In genomic region chr1:66450043-66450514, GRCh38 we compare ENCODE assay signal across 18 cellular contexts.
DNase-seq lines count a peak whose midpoint lies in the region; ATAC-seq and TF ChIP-seq lines count a peak whose summit lies in the region.
"Had no signal": no experiment of that assay in that cellular context is flagged by ENCODE, and none has a peak within 500 bp of the region (broad histone marks: within the 10 kb centered on the region; RNA-seq: fewer than 3 reads in every experiment).

No MANE protein-coding gene starts in this region.

- H3K4me1 ChIP-seq in right atrium auricular region (peaks cover 0 to 35% of the 10 kb centered on the region in 2 donors), smooth muscle cell (ENCODE audit: low read depth) (no peaks in the 10 kb centered on the region)

- H3K9me3 Mint-ChIP-seq in chondrocyte (ENCODE audit: low read depth): peaks cover 4% of the 10 kb centered on the region
- H3K9me3 Mint-ChIP-seq: H9, memory B cell had no signal

- H3K27ac ChIP-seq in right atrium auricular region (peak overlapping the region; percentile 50 to 73), smooth muscle cell (ENCODE audit: low read depth) (no peak overlapping the region)
- H3K27ac ChIP-seq: brain microvascular endothelial cell had no signal

- no peaks in the 10 kb centered on the region for H3K79me2 ChIP-seq in smooth muscle cell (ENCODE audit: low read depth)

- H3K4me3 ChIP-seq in right atrium auricular region (no peak overlapping the region), smooth muscle cell (no peak overlapping the region)

- no peaks in the 10 kb centered on the region for H3F3A ChIP-seq in smooth muscle cell (ENCODE audit: low read depth)

- DNase-seq in HCEC 1CT (peak; percentile 6), chondrocyte (ENCODE audit: low spot score) (no peak), right atrium auricular region (ENCODE audit: low spot score) (no peak), smooth muscle cell (lab: John Stamatoyannopoulos, UW; ENCODE audit: unreplicated experiment) (no peak), SW 1271 (lab: John Stamatoyannopoulos, UW) (no peak), NCI-H2081 (lab: John Stamatoyannopoulos, UW) (no peak), omental fat pad (ENCODE audit: low spot score) (no peak)
- DNase-seq: activated naive CD4-positive, alpha-beta T cell treated with anti-CD3 and anti-CD28 coated beads, Interleukin-2, amount 50 U/mL, for 16 hours; AML-193; brain microvascular endothelial cell; Calu3; GDM1; H9; nucleus accumbens; SHP77; stimulated activated naive CD4-positive, alpha-beta T cell had no signal

- H3K36me3 Mint-ChIP-seq in chondrocyte (ENCODE audit: low read depth): no peaks in the 10 kb centered on the region
- H3K36me3 Mint-ChIP-seq: memory B cell had no signal

- 14% methylated on average over 3 of the region's 3 CpGs for WGBS in smooth muscle cell (ENCODE audit: low lambda C conversion rate)

- peaks cover 53% of the 10 kb centered on the region for H3K4me1 Mint-ChIP-seq in chondrocyte (ENCODE audit: low read depth)

- H2AFZ ChIP-seq in smooth muscle cell (ENCODE audit: low read depth): peak overlapping the region; percentile 60

- ATAC-seq in omental fat pad (ENCODE audit: low FRiP score) (no peak), HG02840 (IDR thresholded peaks at IDR 0.05; ENCODE audit: low FRiP score, unreplicated experiment) (no peak)

- no peaks in the 10 kb centered on the region for H3K27me3 Mint-ChIP-seq in chondrocyte (ENCODE audit: low read depth)

- H3K9me3 ChIP-seq in right atrium auricular region (no peaks in the 10 kb centered on the region), smooth muscle cell (replicated peaks; ENCODE audit: low read depth) (no peaks in the 10 kb centered on the region)

- H4K20me1 ChIP-seq in smooth muscle cell (ENCODE audit: low read depth): no peaks in the 10 kb centered on the region

- H3K36me3 ChIP-seq in right atrium auricular region (no peaks in the 10 kb centered on the region), smooth muscle cell (ENCODE audit: low read depth) (no peaks in the 10 kb centered on the region)
- H3K36me3 ChIP-seq: brain microvascular endothelial cell had no signal

- no peak overlapping the region for H3K4me3 Mint-ChIP-seq in chondrocyte (ENCODE audit: unreplicated experiment)
- H3K4me3 Mint-ChIP-seq: H9, memory B cell had no signal

- H3K27ac Mint-ChIP-seq in chondrocyte (ENCODE audit: unreplicated experiment): peak overlapping the region; percentile 66
- H3K27ac Mint-ChIP-seq: H9, memory B cell had no signal

- H3K4me2 ChIP-seq in smooth muscle cell: no peak overlapping the region

- H3K27me3 ChIP-seq in right atrium auricular region (no peaks in the 10 kb centered on the region), smooth muscle cell (ENCODE audit: low read depth) (no peaks in the 10 kb centered on the region)
- H3K27me3 ChIP-seq: brain microvascular endothelial cell had no signal

- TF ChIP-seq CTCF in chondrocyte (IDR thresholded peaks at IDR 0.05): no peak
- no peak for TF ChIP-seq CTCF in right atrium auricular region (IDR thresholded peaks at IDR 0.05)
- no peak for TF ChIP-seq CTCF in smooth muscle cell (IDR thresholded peaks at IDR 0.05; ENCODE audit: borderline replicate concordance, insufficient read depth, poor library complexity, severe bottlenecking)
- TF ChIP-seq CTCF in omental fat pad (IDR thresholded peaks at IDR 0.05): no peak

- H3K9ac ChIP-seq in smooth muscle cell (ENCODE audit: low read depth): no peak overlapping the region
